Comparison of ENCODE assay signal across 12 cellular contexts in genomic region chr9:9612270-9612669, GRCh38.
DNase-seq lines count a peak whose midpoint lies in the region; ATAC-seq, FAIRE-seq and TF ChIP-seq lines count a peak whose summit lies in the region.
"Had no signal": no experiment of that assay in that cellular context is flagged by ENCODE, and none has a peak within 500 bp of the region (broad histone marks: within the 10 kb centered on the region; RNA-seq: fewer than 3 reads in every experiment).

No MANE protein-coding gene starts in this region.

- 45 to 66% (median 53%) methylated on average over 3 of the region's 3 CpGs for WGBS in stomach, 5 donors

- DNase-seq in NCI-H2029 (lab: John Stamatoyannopoulos, UW) (peak; percentile 63), germinal center (ENCODE audit: low spot score) (peak; percentile 34), kidney (no peak), stomach (no peak), left ventricle myocardium inferior (no peak)
- DNase-seq in CD8-positive, alpha-beta memory T cell = no peak
- DNase-seq: right cardiac atrium, WERI-Rb-1 had no signal

- TF ChIP-seq POLR2A in stomach (IDR thresholded peaks at IDR 0.05) = no peak

- no peaks in the 10 kb centered on the region for H3K4me1 ChIP-seq in kidney (ENCODE audit: control insufficient read depth in 1 of 2, insufficient read depth in 1 of 2, low read depth in 1 of 2, low read length in 2 of 2)
- no peaks in the 10 kb centered on the region for H3K4me1 ChIP-seq in stomach
- H3K4me1 ChIP-seq in CD8-positive, alpha-beta memory T cell (ENCODE audit: insufficient read depth, low read length) = no peaks in the 10 kb centered on the region
- H3K4me1 ChIP-seq in left ventricle myocardium inferior = no peaks in the 10 kb centered on the region

- no peak for TF ChIP-seq EP300 in stomach (IDR thresholded peaks at IDR 0.05)

- no peaks in the 10 kb centered on the region for H3K36me3 Mint-ChIP-seq in CD8-positive, alpha-beta memory T cell
- H3K36me3 Mint-ChIP-seq: brain had no signal

- H3K27me3 ChIP-seq in stomach (no peaks in the 10 kb centered on the region), left ventricle myocardium inferior (ENCODE audit: low read depth) (no peaks in the 10 kb centered on the region)
- H3K27me3 ChIP-seq in CD8-positive, alpha-beta memory T cell (ENCODE audit: insufficient read depth, low read length, poor library complexity, severe bottlenecking) = no peaks in the 10 kb centered on the region

- H3K9me3 Mint-ChIP-seq in CD8-positive, alpha-beta memory T cell = peaks cover 0 to 12% (median 0%) of the 10 kb centered on the region in 5 donors

- peak; percentile 71 for ATAC-seq in GM19025 (IDR thresholded peaks at IDR 0.05; ENCODE audit: low read depth, unreplicated experiment)
- peak; percentile 88 for ATAC-seq in HG02870 (IDR thresholded peaks at IDR 0.05; ENCODE audit: unreplicated experiment)
- ATAC-seq: K562, right cardiac atrium had no signal

- intact Hi-C loops in kidney (cut with DNase I) (no loop called here), stomach (cut with DNase I; ENCODE audit: low total_unique reads) (no loop called here), left ventricle myocardium inferior (cut with micrococcal nuclease) (no loop called here)

- H3K4me1 Mint-ChIP-seq in CD8-positive, alpha-beta memory T cell = no peaks in the 10 kb centered on the region

- TF ChIP-seq CTCF in kidney (IDR thresholded peaks at IDR 0.05; ENCODE audit: borderline replicate concordance, extremely low read depth, insufficient read depth) (no peak), stomach (IDR thresholded peaks at IDR 0.05) (no peak), left ventricle myocardium inferior (IDR thresholded peaks at IDR 0.05; ENCODE audit: borderline replicate concordance) (no peak)

- H3K4me3 ChIP-seq in kidney (ENCODE audit: low read length in 2 of 2) (no peak overlapping the region), stomach (no peak overlapping the region), left ventricle myocardium inferior (no peak overlapping the region)
- no peak overlapping the region for H3K4me3 ChIP-seq in CD8-positive, alpha-beta memory T cell (ENCODE audit: low read length)
- H3K4me3 ChIP-seq: K562 had no signal

- no peak overlapping the region for H3K4me3 Mint-ChIP-seq in CD8-positive, alpha-beta memory T cell
- H3K4me3 Mint-ChIP-seq: brain had no signal

- no peak for FAIRE-seq in kidney (lab: Jason Lieb, UNC)
- FAIRE-seq: K562 had no signal

- CTCF ChIA-PET in CD8-positive, alpha-beta memory T cell (lab: Charles Lee) = no interaction called here

- H3K9me3 ChIP-seq in kidney (ENCODE audit: control insufficient read depth in 1 of 2, low read length in 2 of 2) = no peaks in the 10 kb centered on the region
- H3K9me3 ChIP-seq in stomach = no peaks in the 10 kb centered on the region
- H3K9me3 ChIP-seq in CD8-positive, alpha-beta memory T cell (ENCODE audit: low read length) = no peaks in the 10 kb centered on the region
- H3K9me3 ChIP-seq in left ventricle myocardium inferior (replicated peaks) = no peaks in the 10 kb centered on the region

- no peaks in the 10 kb centered on the region for H3K27me3 Mint-ChIP-seq in CD8-positive, alpha-beta memory T cell

- H3K36me3 ChIP-seq in kidney (ENCODE audit: control insufficient read depth in 1 of 2, insufficient read depth in 2 of 2, low read length in 2 of 2) (no peaks in the 10 kb centered on the region), stomach (no peaks in the 10 kb centered on the region), left ventricle myocardium inferior (no peaks in the 10 kb centered on the region)
- H3K36me3 ChIP-seq in CD8-positive, alpha-beta memory T cell (ENCODE audit: insufficient read depth, low read length) = no peaks in the 10 kb centered on the region
- H3K36me3 ChIP-seq: WERI-Rb-1 had no signal

- H3K27ac Mint-ChIP-seq in CD8-positive, alpha-beta memory T cell = no peak overlapping the region

- no peak overlapping the region for H3K9ac ChIP-seq in kidney (ENCODE audit: low read length in 2 of 2)

- POLR2A ChIA-PET in CD8-positive, alpha-beta memory T cell (lab: Charles Lee) = no interaction called here

- H3K27ac ChIP-seq in kidney (ENCODE audit: low read depth in 2 of 2, low read length in 2 of 2) (no peak overlapping the region), stomach (no peak overlapping the region), left ventricle myocardium inferior (replicated peaks) (no peak overlapping the region)
- no peak overlapping the region for H3K27ac ChIP-seq in CD8-positive, alpha-beta memory T cell (ENCODE audit: low read depth, low read length)
- H3K27ac ChIP-seq: WERI-Rb-1 had no signal

Comparison
In these comparisons a context has a peak if more than half of its experiments do, and no peak if none do; other contexts are left out.
1. DNase-seq: peak in NCI-H2029 (single experiment) and germinal center (single experiment); none in kidney (single experiment), stomach (single experiment), CD8-positive, alpha-beta memory T cell (0 of 5) and left ventricle myocardium inferior (single experiment).